In the genomic region with DNA sequence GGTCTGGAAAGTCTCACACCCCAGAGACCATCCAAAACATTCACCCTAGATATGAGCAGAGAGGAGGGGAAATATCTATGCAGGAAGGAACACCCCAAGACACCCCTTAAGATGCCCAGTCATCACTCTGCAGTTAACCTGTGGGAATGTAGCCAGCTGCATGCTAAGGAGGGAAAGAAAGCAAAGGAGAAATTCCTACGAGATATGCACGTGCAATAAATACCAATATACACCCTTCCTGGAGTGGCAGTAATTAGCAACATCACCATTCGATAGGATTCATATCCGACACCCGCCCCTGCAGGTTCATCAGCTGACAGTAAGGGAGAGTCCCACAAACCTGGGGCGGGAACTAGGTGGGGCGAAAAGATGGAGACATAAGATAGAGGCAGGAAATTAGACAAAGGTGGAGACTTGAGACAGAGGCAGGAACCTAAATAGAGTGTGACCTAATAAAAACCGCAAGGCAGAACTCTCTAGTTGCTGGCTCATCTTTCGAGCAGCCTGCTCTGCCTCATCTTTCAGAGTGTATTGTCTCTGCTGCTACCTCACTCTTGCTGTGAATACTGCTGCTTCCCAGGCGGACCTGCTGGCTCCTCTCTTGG, we compare ENCODE assay signal across 8 cellular contexts. TPM values are rescaled to one million over a fixed set of nuclear protein-coding genes. Genes with fewer than 3 reads are reported as not detected.
DNase-seq lines count a peak whose midpoint lies in the region; ATAC-seq and TF ChIP-seq lines count a peak whose summit lies in the region.

No MANE protein-coding gene starts in this region.

- no peak overlapping the region for H3K9ac ChIP-seq in mesenchymal stem cell (ENCODE audit: low read length)

- TF ChIP-seq CTCF in GM20000 (IDR thresholded peaks at IDR 0.05; ENCODE audit: extremely low read depth, missing control alignments), result no peak

- no peak overlapping the region for H3K4me2 ChIP-seq in mesenchymal stem cell (ENCODE audit: low read length, poor library complexity, severe bottlenecking)

- H3K4me3 ChIP-seq in mesenchymal stem cell (ENCODE audit: insufficient read depth in 1 of 2, low read depth in 1 of 2, low read length in 2 of 2), result no peak overlapping the region
- H3K4me3 ChIP-seq in right cardiac atrium (ENCODE audit: low read length), result no peak overlapping the region

- no peak overlapping the region for H3K14ac ChIP-seq in mesenchymal stem cell (ENCODE audit: low read length in 2 of 2)

- no peak overlapping the region for H2BK15ac ChIP-seq in mesenchymal stem cell (ENCODE audit: low read depth, poor library complexity, severe bottlenecking)

- peaks cover 2% of the 10 kb centered on the region for H3K79me1 ChIP-seq in mesenchymal stem cell (replicated peaks; ENCODE audit: low read length, poor library complexity, severe bottlenecking)

- no peak overlapping the region for H4K91ac ChIP-seq in mesenchymal stem cell (ENCODE audit: low read length)

- no peak overlapping the region for H2BK120ac ChIP-seq in mesenchymal stem cell (ENCODE audit: low read depth, low read length)

- no peak overlapping the region for H4K8ac ChIP-seq in mesenchymal stem cell (ENCODE audit: low read length)

- peaks cover 0 to 56% of the 10 kb centered on the region in 2 experiments for H3K27me3 ChIP-seq in mesenchymal stem cell (ENCODE audit: control insufficient read depth in 1 of 2, insufficient read depth in 1 of 2, low read length in 2 of 2)
- H3K27me3 ChIP-seq in right cardiac atrium (ENCODE audit: control insufficient read depth, insufficient read depth), result no peaks in the 10 kb centered on the region

- DNase-seq in AG08395 (ENCODE audit: low spot score), result peak; percentile 50
- DNase-seq in NCI-H187 (lab: John Stamatoyannopoulos, UW), result peak; percentile 45 to 63
- peak; percentile 42 for DNase-seq in activated T-cell treated with anti-CD3 and anti-CD28 coated beads for 1 hour (ENCODE audit: low read depth)
- DNase-seq in mesenchymal stem cell, result peak; percentile 18
- no peak for DNase-seq in GM20000 (ENCODE audit: low spot score)
- DNase-seq in right cardiac atrium, result no peak

- no peak overlapping the region for H2BK12ac ChIP-seq in mesenchymal stem cell (ENCODE audit: low read length in 2 of 2)

- H3K36me3 ChIP-seq in mesenchymal stem cell (ENCODE audit: control insufficient read depth in 1 of 2, insufficient read depth in 2 of 2, low read depth in 1 of 2, low read length in 2 of 2), result peaks cover 0 to 14% of the 10 kb centered on the region in 2 experiments

- no peak overlapping the region for H3K23ac ChIP-seq in mesenchymal stem cell (ENCODE audit: low read length in 2 of 2)

- no peak overlapping the region for H2BK5ac ChIP-seq in mesenchymal stem cell (ENCODE audit: low read depth, low read length, poor library complexity, severe bottlenecking)

- 78% methylated on average over 8 of the region's 10 CpGs for WGBS in mesenchymal stem cell
- WGBS in right cardiac atrium, result 67% methylated on average over 10 of the region's 10 CpGs

- H3K27ac ChIP-seq in mesenchymal stem cell (ENCODE audit: low read length, poor library complexity, severe bottlenecking) (peak overlapping the region; percentile 33), right cardiac atrium (ENCODE audit: low read length) (no peak overlapping the region)

- H3K9me3 ChIP-seq in mesenchymal stem cell (ENCODE audit: control insufficient read depth, low read length) (peaks cover 5% of the 10 kb centered on the region), right cardiac atrium (ENCODE audit: control insufficient read depth, low read length) (no peaks in the 10 kb centered on the region)

- H2AK5ac ChIP-seq in mesenchymal stem cell (ENCODE audit: low read length, severe bottlenecking), result peak overlapping the region; percentile 42

- no peak overlapping the region for H3K4ac ChIP-seq in mesenchymal stem cell (ENCODE audit: low read depth in 1 of 2, low read length in 2 of 2)

- H3K4me1 ChIP-seq in mesenchymal stem cell (ENCODE audit: control insufficient read depth, insufficient read depth, low read depth, low read length), result peaks cover 37% of the 10 kb centered on the region
- H3K4me1 ChIP-seq in right cardiac atrium (ENCODE audit: control insufficient read depth, insufficient read depth, low read length), result peaks cover 14% of the 10 kb centered on the region

- no peak overlapping the region for H3K18ac ChIP-seq in mesenchymal stem cell (ENCODE audit: low read depth in 1 of 2, low read length in 2 of 2)

- no peak overlapping the region for H2AFZ ChIP-seq in mesenchymal stem cell (ENCODE audit: low read depth, low read length)

- intact Hi-C loops in right cardiac atrium (cut with DNase I), result no loop called here

- ATAC-seq in GM18873 (IDR thresholded peaks at IDR 0.05; ENCODE audit: low FRiP score, unreplicated experiment), result no peak
- no peak for ATAC-seq in GM18519 (IDR thresholded peaks at IDR 0.05; ENCODE audit: low FRiP score, unreplicated experiment)
- ATAC-seq in right cardiac atrium, result no peak

RNA-seq across cellular contexts. Expression of a gene that starts 51.5 kb away (rescaled TPM):
- polyA plus RNA-seq in mesenchymal stem cell (2013, experiment 1 of 2), result 14.9 TPM
- 14.3 TPM for polyA plus RNA-seq in mesenchymal stem cell (2013, experiment 2 of 2)
- total RNA-seq in right cardiac atrium, result 10 to 100 TPM; 35.7 to 58.7 (median 50.6) TPM
- polyA plus RNA-seq in right cardiac atrium, result 12.6 TPM

Comparison
In these comparisons a context has a peak if more than half of its experiments do, and no peak if none do; other contexts are left out.
1. DNase-seq: peak in AG08395 (single experiment), NCI-H187 (2 of 2), activated T-cell treated with anti-CD3 and anti-CD28 coated beads for 1 hour (single experiment) and mesenchymal stem cell (single experiment); none in GM20000 (single experiment) and right cardiac atrium (0 of 3).